14 cellular contexts compared by ENCODE assay signal in the genomic region with DNA sequence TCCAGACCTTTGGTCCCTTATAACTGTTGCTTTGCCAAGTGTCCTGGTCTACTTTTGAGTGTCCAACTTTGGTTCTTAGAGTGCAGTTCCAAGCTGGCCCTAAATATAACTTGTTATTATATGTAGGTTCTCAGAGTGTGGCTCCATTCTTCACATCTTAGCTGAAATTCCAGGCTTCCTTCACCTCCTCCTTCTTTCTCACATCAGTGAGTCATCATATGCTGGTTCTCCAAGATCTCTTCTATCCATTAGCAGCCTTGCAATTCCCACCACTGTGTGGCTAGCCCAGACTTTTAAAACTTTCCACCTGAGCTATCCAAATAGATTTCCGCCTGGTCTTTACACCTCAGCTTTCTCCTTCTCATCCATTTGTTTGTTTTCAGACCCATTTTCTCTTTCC. TPM values are rescaled to one million over a fixed set of nuclear protein-coding genes. Genes with fewer than 3 reads are reported as not detected.
DNase-seq lines count a peak whose midpoint lies in the region; ATAC-seq and TF ChIP-seq lines count a peak whose summit lies in the region.
"Had no signal": no experiment of that assay in that cellular context is flagged by ENCODE, and none has a peak within 500 bp of the region (broad histone marks: within the 10 kb centered on the region; RNA-seq: fewer than 3 reads in every experiment).

No MANE protein-coding gene starts in this region.

- H3K27me3 Mint-ChIP-seq in activated B cell treated with CpG ODN at 0.5 μM for 24 hours: no peaks in the 10 kb centered on the region
- no peaks in the 10 kb centered on the region for H3K27me3 Mint-ChIP-seq in naive B cell

- intact Hi-C loops in activated B cell treated with CpG ODN at 0.5 μM for 24 hours (cut with micrococcal nuclease): loop anchor here (5.0 to 10.0 kb wide), 5 partner anchors 182 to 1386 kb away; a partner anchor contains a TSS

- no peak for DNase-seq in activated naive CD4-positive, alpha-beta T cell treated with anti-CD3 and anti-CD28 coated beads, Interleukin-2, amount 50 U/mL, for 72 hours (ENCODE audit: low spot score in 2 of 2)
- DNase-seq in activated naive CD4-positive, alpha-beta T cell treated with Interleukin-2 at 50 U/mL for 16 hours: no peak
- DNase-seq in activated B cell treated with CpG ODN at 0.5 μM for 24 hours (no peak), naive B cell (no peak), UCSD-AML1 (lab: John Stamatoyannopoulos, UW; ENCODE audit: unreplicated experiment) (no peak), SW480 (ENCODE audit: low spot score) (no peak), 8988T (no peak)
- DNase-seq: activated CD8-positive, alpha-beta memory T cell treated with anti-CD3 and anti-CD28 coated beads for 24 hours; DMS 273 treated with DMSO at 0.1 percent for 48 hours; H7; NCI-H510A; SJCRH30 had no signal

- H3K9me3 Mint-ChIP-seq in activated naive CD4-positive, alpha-beta T cell treated with anti-CD3 and anti-CD28 coated beads, Interleukin-2, amount 50 U/mL, for 72 hours: peaks cover 0 to 4% of the 10 kb centered on the region in 2 donors
- H3K9me3 Mint-ChIP-seq in activated B cell treated with CpG ODN at 0.5 μM for 24 hours (no peaks in the 10 kb centered on the region), naive B cell (no peaks in the 10 kb centered on the region)

- H3K4me3 Mint-ChIP-seq in activated B cell treated with CpG ODN at 0.5 μM for 24 hours (peak overlapping the region; percentile 76), naive B cell (peak overlapping the region in 7 of 8 donors; percentile 71 to 91 (median 82))

- peaks cover 4 to 6% of the 10 kb centered on the region in 2 donors for H3K36me3 Mint-ChIP-seq in activated naive CD4-positive, alpha-beta T cell treated with anti-CD3 and anti-CD28 coated beads, Interleukin-2, amount 50 U/mL, for 72 hours
- H3K36me3 Mint-ChIP-seq in activated B cell treated with CpG ODN at 0.5 μM for 24 hours (ENCODE audit: low read depth) (no peaks in the 10 kb centered on the region), naive B cell (no peaks in the 10 kb centered on the region)

- CTCF ChIA-PET in activated B cell treated with CpG ODN at 0.5 μM for 24 hours (lab: Charles Lee): interaction anchor here (1.6 to 4.2 kb wide), 4 partner anchors 11 to 247 kb away, joined by 4 to 18 read pairs (median 7); no protein-coding TSS in a partner anchor

- peak overlapping the region; percentile 95 to 97 for H3K27ac Mint-ChIP-seq in activated naive CD4-positive, alpha-beta T cell treated with anti-CD3 and anti-CD28 coated beads, Interleukin-2, amount 50 U/mL, for 72 hours
- peak overlapping the region; percentile 99 for H3K27ac Mint-ChIP-seq in activated B cell treated with CpG ODN at 0.5 μM for 24 hours
- H3K27ac Mint-ChIP-seq in naive B cell: peak overlapping the region; percentile 100

- no peak for TF ChIP-seq CTCF in activated B cell treated with CpG ODN at 0.5 μM for 24 hours (IDR thresholded peaks at IDR 0.05)

- peaks cover 99% of the 10 kb centered on the region for H3K4me1 Mint-ChIP-seq in activated B cell treated with CpG ODN at 0.5 μM for 24 hours
- peaks cover 80 to 98% (median 91%) of the 10 kb centered on the region in 3 donors for H3K4me1 Mint-ChIP-seq in naive B cell

- POLR2A ChIA-PET in activated B cell treated with CpG ODN at 0.5 μM for 24 hours (lab: Charles Lee): interaction anchor here (1.0 to 12.1 kb wide), 10 partner anchors 15 to 251 kb away, joined by 3 to 478 read pairs (median 15); a partner anchor contains a TSS

- no peak for ATAC-seq in activated naive CD4-positive, alpha-beta T cell treated with anti-CD3 and anti-CD28 coated beads, Interleukin-2, amount 50 U/mL, for 72 hours
- ATAC-seq in activated B cell treated with CpG ODN at 0.5 μM for 24 hours (ENCODE audit: low read depth) (no peak), naive B cell (ENCODE audit: low read depth in 2 of 2) (no peak), GM21717 (IDR thresholded peaks at IDR 0.05; ENCODE audit: unreplicated experiment) (no peak)
- ATAC-seq: esophagus mucosa had no signal

RNA-seq across cellular contexts. Expression of a gene that starts 12.6 kb away (rescaled TPM):
- 100 to 1,000 TPM; 104 to 196 TPM for total RNA-seq in activated naive CD4-positive, alpha-beta T cell treated with anti-CD3 and anti-CD28 coated beads, Interleukin-2, amount 50 U/mL, for 72 hours
- 200 and 213 TPM in 2 replicates for total RNA-seq in activated B cell treated with CpG ODN at 0.5 μM for 24 hours
- 1,000 to 10,000 TPM; 1,969 to 4,468 (median 2,782) TPM for polyA plus RNA-seq in naive B cell (ENCODE audit: low read depth in 6 of 6)
